In genomic region chr11:130163346-130164220, GRCh38 we compare ENCODE assay signal across 11 cellular contexts. TPM values are rescaled to one million over a fixed set of nuclear protein-coding genes. Genes with fewer than 3 reads are reported as not detected.
DNase-seq lines count a peak whose midpoint lies in the region; ATAC-seq, FAIRE-seq and TF ChIP-seq lines count a peak whose summit lies in the region.
"Had no signal": no experiment of that assay in that cellular context is flagged by ENCODE, and none has a peak within 500 bp of the region (broad histone marks: within the 10 kb centered on the region; RNA-seq: fewer than 3 reads in every experiment).

No MANE protein-coding gene starts in this region.

- no peak for TF ChIP-seq EP300 in H1 (IDR thresholded peaks at IDR 0.05; ENCODE audit: borderline replicate concordance in 1 of 2, low read depth in 2 of 2, low read length in 2 of 2)

- no peak overlapping the region for H4K5ac ChIP-seq in H1 (ENCODE audit: insufficient read length, low read depth, low read length)

- H3K36me3 Mint-ChIP-seq in chondrocyte (ENCODE audit: low read depth), result no peaks in the 10 kb centered on the region
- H3K36me3 Mint-ChIP-seq: activated naive CD4-positive, alpha-beta T cell treated with anti-CD3 and anti-CD28 coated beads, Interleukin-2, amount 50 U/mL, for 24 hours had no signal

- peaks cover 0 to 4% of the 10 kb centered on the region in 2 experiments for H4K20me1 ChIP-seq in H1 (replicated peaks in 1 of 2; ENCODE audit: control insufficient read depth in 1 of 2, insufficient read depth in 2 of 2, low read length in 2 of 2)

- peaks cover 27% of the 10 kb centered on the region for H3K27me3 Mint-ChIP-seq in chondrocyte (ENCODE audit: low read depth)

- ATAC-seq in GM21360 (IDR thresholded peaks at IDR 0.05; ENCODE audit: unreplicated experiment) (no peak), HG03439 (IDR thresholded peaks at IDR 0.05; ENCODE audit: unreplicated experiment) (no peak)

- no peak overlapping the region for H3K27ac Mint-ChIP-seq in chondrocyte (ENCODE audit: unreplicated experiment)
- H3K27ac Mint-ChIP-seq: activated naive CD4-positive, alpha-beta T cell treated with anti-CD3 and anti-CD28 coated beads, Interleukin-2, amount 50 U/mL, for 24 hours had no signal

- no peak overlapping the region for H2AFZ ChIP-seq in H1 (ENCODE audit: low read length)

- H3K9me3 ChIP-seq in HEK293 (ENCODE audit: control insufficient read depth, insufficient read depth, low read depth, low read length), result no peaks in the 10 kb centered on the region
- no peaks in the 10 kb centered on the region for H3K9me3 ChIP-seq in H1 (ENCODE audit: insufficient read depth in 2 of 2, low read depth in 1 of 2, low read length in 1 of 2)
- no peaks in the 10 kb centered on the region for H3K9me3 ChIP-seq in effector memory CD4-positive, alpha-beta T cell (ENCODE audit: control insufficient read depth, low read length)

- no peak for TF ChIP-seq POLR2A in H1 (IDR thresholded peaks at IDR 0.05; ENCODE audit: control extremely low read depth in 1 of 2, low read depth in 2 of 2, low read length in 2 of 2)

- H2BK12ac ChIP-seq in H1 (ENCODE audit: low read depth, low read length), result no peak overlapping the region

- H2AK5ac ChIP-seq in H1 (ENCODE audit: low read depth, low read length), result no peak overlapping the region

- no peak for TF ChIP-seq RAD21 in H1 (IDR thresholded peaks at IDR 0.05 in 1 of 2, conservative IDR thresholded peaks at IDR 0.05 in 1 of 2; ENCODE audit: low read depth in 2 of 2, low read length in 2 of 2)

- H3K23me2 ChIP-seq in H1 (ENCODE audit: low read depth, low read length), result peaks cover 4% of the 10 kb centered on the region; the same call in 1 of the 2 replicates

- peaks cover 4 to 52% (median 41%) of the 10 kb centered on the region in 4 experiments for H3K27me3 ChIP-seq in H1 (replicated peaks in 1 of 4; ENCODE audit: control insufficient read depth in 3 of 4, extremely low read depth in 1 of 4, insufficient read depth in 3 of 4, low read length in 3 of 4)
- peaks cover 3% of the 10 kb centered on the region for H3K27me3 ChIP-seq in effector memory CD4-positive, alpha-beta T cell (replicated peaks; ENCODE audit: control insufficient read depth, insufficient read depth, low read length, poor library complexity, severe bottlenecking)

- no peak overlapping the region for H4K91ac ChIP-seq in H1 (replicated peaks; ENCODE audit: insufficient read length, low read length)

- DNase-seq in NOMO-1 treated with DMSO at 0.1 percent for 48 hours (lab: John Stamatoyannopoulos, UW; ENCODE audit: unreplicated experiment) (peak; percentile 69), H1 (ENCODE audit: low read depth in 1 of 2, low spot score in 2 of 2) (no peak), pons (ENCODE audit: low spot score) (peak; percentile 36), chondrocyte (ENCODE audit: low spot score) (no peak)
- no peak for DNase-seq in effector memory CD4-positive, alpha-beta T cell

- H3K23ac ChIP-seq in H1 (ENCODE audit: insufficient read length), result no peak overlapping the region

- CTCF ChIA-PET in HEK293 (lab: Yijun Ruan, JAX), result interaction anchor here (1.1 kb wide), 1 partner anchor 32 kb away, joined by 5 read pairs; no protein-coding TSS in a partner anchor
- CTCF ChIA-PET in H1 (lab: Charles Lee; ENCODE audit: partially characterized antibody), result interaction anchor here (0.6 to 1.2 kb wide), 3 partner anchors 8 to 17 kb away, joined by 3 read pairs; no protein-coding TSS in a partner anchor

- H2BK20ac ChIP-seq in H1 (ENCODE audit: low read length), result no peak overlapping the region

- H2BK120ac ChIP-seq in H1 (replicated peaks; ENCODE audit: low read depth, low read length), result no peak overlapping the region

- H3K36me3 ChIP-seq in HEK293 (ENCODE audit: control insufficient read depth in 2 of 2, insufficient read depth in 1 of 2, low read length in 2 of 2) (no peaks in the 10 kb centered on the region), H1 (ENCODE audit: control insufficient read depth in 2 of 4, insufficient read depth in 4 of 4, low read length in 3 of 4) (no peaks in the 10 kb centered on the region)
- no peaks in the 10 kb centered on the region for H3K36me3 ChIP-seq in effector memory CD4-positive, alpha-beta T cell (ENCODE audit: control insufficient read depth, insufficient read depth, low read length)

- no peaks in the 10 kb centered on the region for H3K9me3 Mint-ChIP-seq in chondrocyte (ENCODE audit: low read depth)
- H3K9me3 Mint-ChIP-seq: activated naive CD4-positive, alpha-beta T cell treated with anti-CD3 and anti-CD28 coated beads, Interleukin-2, amount 50 U/mL, for 24 hours had no signal

- no peak overlapping the region for H3K56ac ChIP-seq in H1 (replicated peaks; ENCODE audit: insufficient read length, low read depth, low read length)

- H3K18ac ChIP-seq in H1 (ENCODE audit: extremely low read depth, low read length), result no peak overlapping the region

- no peak overlapping the region for H4K8ac ChIP-seq in H1 (ENCODE audit: extremely low read depth, insufficient read depth, low read length)

- POLR2A ChIA-PET in HEK293 (lab: Yijun Ruan, JAX), result no interaction called here
- POLR2A ChIA-PET in H1 (lab: Charles Lee; ENCODE audit: partially characterized antibody), result interaction anchor here (0.8 kb wide), 1 partner anchor 12 kb away, joined by 3 read pairs; no protein-coding TSS in a partner anchor

- H3K14ac ChIP-seq in H1 (ENCODE audit: insufficient read length), result no peak overlapping the region

- WGBS in H1 (ENCODE audit: extremely low coverage in 1 of 2, insufficient coverage in 1 of 2, insufficient read length in 1 of 2, insufficient replicate concordance in 2 of 2, low coverage in 1 of 2, low lambda C conversion rate in 2 of 2, missing lambda C conversion rate in 1 of 2), 2 experiments, result 82% methylated on average over 10 of the region's 13 CpGs; no CpG with 5 or more reads in 1 of the 2 experiments

- H3K4me3 Mint-ChIP-seq in chondrocyte (ENCODE audit: unreplicated experiment), result no peak overlapping the region
- H3K4me3 Mint-ChIP-seq: activated naive CD4-positive, alpha-beta T cell treated with anti-CD3 and anti-CD28 coated beads, Interleukin-2, amount 50 U/mL, for 24 hours had no signal

- no peaks in the 10 kb centered on the region for H3K4me1 ChIP-seq in HEK293 (ENCODE audit: control insufficient read depth, insufficient read depth, low read length)
- peaks cover 0 to 23% (median 11%) of the 10 kb centered on the region in 4 experiments; a peak in 6 of 7 replicates for H3K4me1 ChIP-seq in H1 (replicated peaks in 1 of 4; ENCODE audit: control insufficient read depth in 3 of 4, insufficient read depth in 4 of 4, low read length in 3 of 4)
- peaks cover 11% of the 10 kb centered on the region for H3K4me1 ChIP-seq in effector memory CD4-positive, alpha-beta T cell (ENCODE audit: control insufficient read depth, insufficient read depth, low read length, poor library complexity, severe bottlenecking)

- TF ChIP-seq CTCF in HEK293 (tag by site-specific recombination; IDR thresholded peaks at IDR 0.05) (no peak), H1 (IDR thresholded peaks at IDR 0.05; ENCODE audit: control extremely low read depth in 1 of 3, insufficient read depth in 1 of 3, low read depth in 1 of 3, low read length in 3 of 3) (peak in 1 of 3 experiments; percentile 9; a peak in 1 of 4 replicates), chondrocyte (IDR thresholded peaks at IDR 0.05) (no peak)

- H3K27ac ChIP-seq in HEK293 (ENCODE audit: extremely low read depth, low read depth, low read length), result no peak overlapping the region
- H3K27ac ChIP-seq in H1 (ENCODE audit: low read depth, low read length), result no peak overlapping the region
- H3K27ac ChIP-seq in effector memory CD4-positive, alpha-beta T cell (ENCODE audit: insufficient read depth, low read length, poor library complexity, severe bottlenecking), result no peak overlapping the region

- no peak overlapping the region for H3K4ac ChIP-seq in H1 (replicated peaks; ENCODE audit: insufficient read length, low read depth, low read length)

- no peak overlapping the region for H3K4me2 ChIP-seq in H1 (ENCODE audit: insufficient read depth in 1 of 2, low read depth in 2 of 2, low read length in 2 of 2)

- no peaks in the 10 kb centered on the region; the same call in none of the 2 replicates for H3K79me1 ChIP-seq in H1 (ENCODE audit: low read depth, low read length)

- H3K4me3 ChIP-seq in HEK293 (ENCODE audit: low read depth, low read length) (peak overlapping the region; percentile 10), H1 (ENCODE audit: extremely low read depth in 1 of 4, insufficient read depth in 2 of 4, low read depth in 3 of 4, low read length in 4 of 4) (no peak overlapping the region)
- H3K4me3 ChIP-seq in effector memory CD4-positive, alpha-beta T cell (ENCODE audit: insufficient read depth, low read depth, low read length, poor library complexity, severe bottlenecking), result no peak overlapping the region

- H3K9ac ChIP-seq in H1 (replicated peaks in 1 of 4; ENCODE audit: extremely low read depth in 1 of 4, low read depth in 3 of 4, low read length in 3 of 4), result no peak overlapping the region

- no peaks in the 10 kb centered on the region for H3K79me2 ChIP-seq in H1 (ENCODE audit: control insufficient read depth in 1 of 2, insufficient read depth in 2 of 2, low read length in 2 of 2)

- no peak for FAIRE-seq in H1 (lab: Jason Lieb, UNC)

- H3K4me1 Mint-ChIP-seq in chondrocyte (ENCODE audit: low read depth), result peaks cover 20% of the 10 kb centered on the region

- H2BK15ac ChIP-seq in H1 (ENCODE audit: low read length), result no peak overlapping the region

- H2BK5ac ChIP-seq in H1 (ENCODE audit: low read depth, low read length), result no peak overlapping the region

TF ChIP-seq in HEK293, 187 proteins besides CTCF, POLR2A, EP300 and RAD21 (continues in another document):
- TF ChIP-seq ZNF707 (tag by site-specific recombination; IDR thresholded peaks at IDR 0.05), result no peak
- no peak for TF ChIP-seq IKZF3 (tag by site-specific recombination; IDR thresholded peaks at IDR 0.05)
- peak; percentile 32; the same call in 1 of the 2 replicates for TF ChIP-seq ZBTB17 (tag by site-specific recombination; IDR thresholded peaks at IDR 0.05)
- TF ChIP-seq ZEB2 (tag by site-specific recombination; IDR thresholded peaks at IDR 0.05), result no peak

TF ChIP-seq in H1, 55 proteins besides CTCF, POLR2A, EP300 and RAD21 (continues in another document):
- no peak for TF ChIP-seq KDM4A (IDR thresholded peaks at IDR 0.05; ENCODE audit: low read depth, low read length, severe bottlenecking)

RNA-seq across cellular contexts. Expression of gene ST14, which starts 4.0 kb away (rescaled TPM):
- total RNA-seq in H1 (2021; fragmentation: NEBNext Ultra II Directional; extraction: Animal tissue kit (Norgen Biotek cat#: 25700)), result 22.4 and 25.7 TPM in 2 replicates
- polyA plus RNA-seq in H1 (2011; rRNA removed), result 24.9 and 31.8 TPM in 2 replicates
- polyA plus RNA-seq in H1 (2011; cell fraction: cytosol; rRNA removed), result 20.5 TPM
- polyA plus RNA-seq in H1 (2011; cell fraction: nucleus; rRNA removed), result 32.8 TPM
- polyA plus RNA-seq in H1 (2012, experiment 1 of 2), result 12.9 to 23.2 TPM (median 21.1 TPM) in 4 replicates
- polyA plus RNA-seq in H1 (2012, experiment 2 of 2), result 18.0 TPM
- 36.9 TPM for polyA plus RNA-seq in H1 (2013, experiment 1 of 2)
- 38.9 TPM for polyA plus RNA-seq in H1 (2013, experiment 2 of 2)
- polyA minus RNA-seq in H1 (2011; rRNA and poly(A)+ RNA removed), result 14.8 and 15.0 TPM in 2 replicates
- polyA minus RNA-seq in H1 (2011; cell fraction: cytosol; rRNA and poly(A)+ RNA removed), result 12.3 TPM
- polyA minus RNA-seq in H1 (2011; cell fraction: nucleus; rRNA and poly(A)+ RNA removed), result 9.7 TPM
- total RNA-seq in chondrocyte, result 0.10 TPM in 2 of 3 replicates, not detected in the other
- total RNA-seq: osteocyte; T-helper 2 cell treated with Interferon-gamma antibody and Interleukin-4, amounts not matched to agents 100 ng/mL and 5 ng/mL, for 36 hours had no signal

Comparison
In these comparisons a context has a peak if more than half of its experiments do, and no peak if none do; other contexts are left out.
1. DNase-seq: peak in NOMO-1 treated with DMSO at 0.1 percent for 48 hours (single experiment) and pons (single experiment); none in H1 (0 of 2), effector memory CD4-positive, alpha-beta T cell (0 of 3) and chondrocyte (single experiment).
2. RNA of gene ST14, which starts 4.0 kb away (total RNA-seq): 22.4 to 25.7 TPM in H1; 0.10 TPM in chondrocyte; every median in the first group is over 10 times any median in the second.